Comparison of ENCODE assay signal across 8 cellular contexts in the genomic region with DNA sequence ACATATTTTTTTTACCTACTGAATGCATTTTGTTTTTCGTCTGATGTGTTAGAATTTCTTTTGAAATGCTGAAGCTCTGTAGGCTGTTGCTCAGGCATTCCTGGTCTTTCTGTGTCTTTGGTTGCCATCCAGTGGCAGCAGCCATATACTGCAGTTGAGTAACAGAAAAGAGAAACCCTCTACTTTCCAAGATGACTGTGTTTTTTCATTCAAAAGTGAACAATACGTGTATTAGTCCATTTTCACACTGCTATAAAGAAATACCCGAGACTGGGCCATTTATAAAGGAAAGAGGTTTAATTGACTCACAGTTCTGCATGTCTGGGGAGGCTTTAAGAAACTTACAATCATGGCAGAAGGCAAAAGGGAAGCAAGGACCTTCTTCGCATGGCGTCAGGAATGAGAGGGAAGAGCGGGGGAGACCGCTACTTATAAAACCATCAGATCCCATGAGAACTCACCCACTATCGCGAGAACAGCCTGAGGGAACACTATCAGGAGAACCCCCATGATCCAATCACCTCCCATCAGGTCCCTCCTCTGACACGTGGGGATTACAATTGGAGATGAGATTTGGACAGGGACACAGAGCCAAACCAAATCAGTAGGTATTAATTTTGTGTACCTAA. TPM values are rescaled to one million over a fixed set of nuclear protein-coding genes. Genes with fewer than 3 reads are reported as not detected.
A peak's percentile ranks its signal among the peaks of the same experiment; 100 is the strongest.
DNase-seq lines count a peak whose midpoint lies in the region; ATAC-seq and TF ChIP-seq lines count a peak whose summit lies in the region.

No MANE protein-coding gene starts in this region.

- H3K4me3 ChIP-seq in choroid plexus epithelial cell (ENCODE audit: low read depth, low read length): peak overlapping the region; percentile 49

- DNase-seq in GF-D8 (lab: John Stamatoyannopoulos, UW) (peak; percentile 69), NCI-H2171 treated with DMSO at 0.1 percent for 48 hours (lab: John Stamatoyannopoulos, UW) (peak; percentile 72), WTC11 (ENCODE audit: low spot score) (peak; percentile 60), choroid plexus epithelial cell (ENCODE audit: low read depth) (peak; percentile 91), left lobe of liver (ENCODE audit: low spot score) (peak; percentile 55)
- peak; percentile 28 to 45 (median 40) for DNase-seq in stimulated activated CD4-positive, alpha-beta T cell treated with anti-CD3 and anti-CD28 coated beads, TNF-alpha, amount 100 ng/mL, for 24 hours (ENCODE audit: low read depth in 3 of 3)

- no peaks in the 10 kb centered on the region for H3K36me3 Mint-ChIP-seq in WTC11

- peak overlapping the region; percentile 94 for H3K27ac Mint-ChIP-seq in WTC11

- TF ChIP-seq CTCF in WTC11 (IDR thresholded peaks at IDR 0.05): peak; percentile 31; the same call in 1 of the 2 replicates
- TF ChIP-seq CTCF in choroid plexus epithelial cell (conservative IDR thresholded peaks at IDR 0.05; ENCODE audit: low read depth, low read length): peak; percentile 88

- POLR2A ChIA-PET in WTC11 (lab: Charles Lee): interaction anchor here (0.5 to 0.8 kb wide), 2 partner anchors 73 to 245 kb away, joined by 4 to 8 read pairs; a partner anchor contains a TSS

- peak overlapping the region; percentile 59 for H3K4me3 Mint-ChIP-seq in WTC11

- no peaks in the 10 kb centered on the region for H3K9me3 Mint-ChIP-seq in WTC11

- peaks cover 19% of the 10 kb centered on the region for H3K27me3 Mint-ChIP-seq in WTC11 (ENCODE audit: low read depth)

- H3K4me1 Mint-ChIP-seq in WTC11: peaks cover 24% of the 10 kb centered on the region

- ATAC-seq in HG02642 (IDR thresholded peaks at IDR 0.05; ENCODE audit: poor library complexity, unreplicated experiment) (peak; percentile 43), WTC11 (peak; percentile 61), left lobe of liver (peak; percentile 66), HG03097 (IDR thresholded peaks at IDR 0.05; ENCODE audit: low FRiP score, unreplicated experiment) (no peak)

- CTCF ChIA-PET in WTC11 (lab: Charles Lee): interaction anchor here (0.6 to 2.2 kb wide), 19 partner anchors 8 to 525 kb away, joined by 3 to 27 read pairs (median 4); a partner anchor contains a TSS

TF ChIP-seq in WTC11, 78 proteins besides CTCF, POLR2A, EP300 and RAD21:
- TF ChIP-seq JAZF1 (CRISPR knock-in tag; IDR thresholded peaks at IDR 0.05) (no peak), ZNF396 (CRISPR knock-in tag; IDR thresholded peaks at IDR 0.05; ENCODE audit: borderline replicate concordance) (no peak), GABPB1 (CRISPR knock-in tag; IDR thresholded peaks at IDR 0.05) (no peak), CREM (CRISPR knock-in tag; IDR thresholded peaks at IDR 0.05) (no peak), ZNF232 (CRISPR knock-in tag; IDR thresholded peaks at IDR 0.05) (no peak), ZNF671 (CRISPR knock-in tag; IDR thresholded peaks at IDR 0.05) (no peak), ETV6 (CRISPR knock-in tag; IDR thresholded peaks at IDR 0.05) (0 out of 2 replicates have a peak, but pooled peaks have one; percentile 24), KAT7 (CRISPR knock-in tag; IDR thresholded peaks at IDR 0.05; ENCODE audit: borderline replicate concordance) (no peak)
- TF ChIP-seq, protein P1, sequence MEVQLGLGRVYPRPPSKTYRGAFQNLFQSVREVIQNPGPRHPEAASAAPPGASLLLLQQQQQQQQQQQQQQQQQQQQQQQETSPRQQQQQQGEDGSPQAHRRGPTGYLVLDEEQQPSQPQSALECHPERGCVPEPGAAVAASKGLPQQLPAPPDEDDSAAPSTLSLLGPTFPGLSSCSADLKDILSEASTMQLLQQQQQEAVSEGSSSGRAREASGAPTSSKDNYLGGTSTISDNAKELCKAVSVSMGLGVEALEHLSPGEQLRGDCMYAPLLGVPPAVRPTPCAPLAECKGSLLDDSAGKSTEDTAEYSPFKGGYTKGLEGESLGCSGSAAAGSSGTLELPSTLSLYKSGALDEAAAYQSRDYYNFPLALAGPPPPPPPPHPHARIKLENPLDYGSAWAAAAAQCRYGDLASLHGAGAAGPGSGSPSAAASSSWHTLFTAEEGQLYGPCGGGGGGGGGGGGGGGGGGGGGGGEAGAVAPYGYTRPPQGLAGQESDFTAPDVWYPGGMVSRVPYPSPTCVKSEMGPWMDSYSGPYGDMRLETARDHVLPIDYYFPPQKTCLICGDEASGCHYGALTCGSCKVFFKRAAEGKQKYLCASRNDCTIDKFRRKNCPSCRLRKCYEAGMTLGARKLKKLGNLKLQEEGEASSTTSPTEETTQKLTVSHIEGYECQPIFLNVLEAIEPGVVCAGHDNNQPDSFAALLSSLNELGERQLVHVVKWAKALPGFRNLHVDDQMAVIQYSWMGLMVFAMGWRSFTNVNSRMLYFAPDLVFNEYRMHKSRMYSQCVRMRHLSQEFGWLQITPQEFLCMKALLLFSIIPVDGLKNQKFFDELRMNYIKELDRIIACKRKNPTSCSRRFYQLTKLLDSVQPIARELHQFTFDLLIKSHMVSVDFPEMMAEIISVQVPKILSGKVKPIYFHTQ (CRISPR knock-in tag; IDR thresholded peaks at IDR 0.05): peak; percentile 52; the same call in 1 of the 2 replicates
- TF ChIP-seq, protein P2, sequence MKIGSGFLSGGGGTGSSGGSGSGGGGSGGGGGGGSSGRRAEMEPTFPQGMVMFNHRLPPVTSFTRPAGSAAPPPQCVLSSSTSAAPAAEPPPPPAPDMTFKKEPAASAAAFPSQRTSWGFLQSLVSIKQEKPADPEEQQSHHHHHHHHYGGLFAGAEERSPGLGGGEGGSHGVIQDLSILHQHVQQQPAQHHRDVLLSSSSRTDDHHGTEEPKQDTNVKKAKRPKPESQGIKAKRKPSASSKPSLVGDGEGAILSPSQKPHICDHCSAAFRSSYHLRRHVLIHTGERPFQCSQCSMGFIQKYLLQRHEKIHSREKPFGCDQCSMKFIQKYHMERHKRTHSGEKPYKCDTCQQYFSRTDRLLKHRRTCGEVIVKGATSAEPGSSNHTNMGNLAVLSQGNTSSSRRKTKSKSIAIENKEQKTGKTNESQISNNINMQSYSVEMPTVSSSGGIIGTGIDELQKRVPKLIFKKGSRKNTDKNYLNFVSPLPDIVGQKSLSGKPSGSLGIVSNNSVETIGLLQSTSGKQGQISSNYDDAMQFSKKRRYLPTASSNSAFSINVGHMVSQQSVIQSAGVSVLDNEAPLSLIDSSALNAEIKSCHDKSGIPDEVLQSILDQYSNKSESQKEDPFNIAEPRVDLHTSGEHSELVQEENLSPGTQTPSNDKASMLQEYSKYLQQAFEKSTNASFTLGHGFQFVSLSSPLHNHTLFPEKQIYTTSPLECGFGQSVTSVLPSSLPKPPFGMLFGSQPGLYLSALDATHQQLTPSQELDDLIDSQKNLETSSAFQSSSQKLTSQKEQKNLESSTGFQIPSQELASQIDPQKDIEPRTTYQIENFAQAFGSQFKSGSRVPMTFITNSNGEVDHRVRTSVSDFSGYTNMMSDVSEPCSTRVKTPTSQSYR (CRISPR knock-in tag; IDR thresholded peaks at IDR 0.05): no peak
- TF ChIP-seq, protein P3, sequence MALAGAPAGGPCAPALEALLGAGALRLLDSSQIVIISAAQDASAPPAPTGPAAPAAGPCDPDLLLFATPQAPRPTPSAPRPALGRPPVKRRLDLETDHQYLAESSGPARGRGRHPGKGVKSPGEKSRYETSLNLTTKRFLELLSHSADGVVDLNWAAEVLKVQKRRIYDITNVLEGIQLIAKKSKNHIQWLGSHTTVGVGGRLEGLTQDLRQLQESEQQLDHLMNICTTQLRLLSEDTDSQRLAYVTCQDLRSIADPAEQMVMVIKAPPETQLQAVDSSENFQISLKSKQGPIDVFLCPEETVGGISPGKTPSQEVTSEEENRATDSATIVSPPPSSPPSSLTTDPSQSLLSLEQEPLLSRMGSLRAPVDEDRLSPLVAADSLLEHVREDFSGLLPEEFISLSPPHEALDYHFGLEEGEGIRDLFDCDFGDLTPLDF (CRISPR knock-in tag; IDR thresholded peaks at IDR 0.05): no peak
- TF ChIP-seq, protein P4, sequence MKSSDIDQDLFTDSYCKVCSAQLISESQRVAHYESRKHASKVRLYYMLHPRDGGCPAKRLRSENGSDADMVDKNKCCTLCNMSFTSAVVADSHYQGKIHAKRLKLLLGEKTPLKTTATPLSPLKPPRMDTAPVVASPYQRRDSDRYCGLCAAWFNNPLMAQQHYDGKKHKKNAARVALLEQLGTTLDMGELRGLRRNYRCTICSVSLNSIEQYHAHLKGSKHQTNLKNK (CRISPR knock-in tag; IDR thresholded peaks at IDR 0.05): no peak
- TF ChIP-seq, protein P5, sequence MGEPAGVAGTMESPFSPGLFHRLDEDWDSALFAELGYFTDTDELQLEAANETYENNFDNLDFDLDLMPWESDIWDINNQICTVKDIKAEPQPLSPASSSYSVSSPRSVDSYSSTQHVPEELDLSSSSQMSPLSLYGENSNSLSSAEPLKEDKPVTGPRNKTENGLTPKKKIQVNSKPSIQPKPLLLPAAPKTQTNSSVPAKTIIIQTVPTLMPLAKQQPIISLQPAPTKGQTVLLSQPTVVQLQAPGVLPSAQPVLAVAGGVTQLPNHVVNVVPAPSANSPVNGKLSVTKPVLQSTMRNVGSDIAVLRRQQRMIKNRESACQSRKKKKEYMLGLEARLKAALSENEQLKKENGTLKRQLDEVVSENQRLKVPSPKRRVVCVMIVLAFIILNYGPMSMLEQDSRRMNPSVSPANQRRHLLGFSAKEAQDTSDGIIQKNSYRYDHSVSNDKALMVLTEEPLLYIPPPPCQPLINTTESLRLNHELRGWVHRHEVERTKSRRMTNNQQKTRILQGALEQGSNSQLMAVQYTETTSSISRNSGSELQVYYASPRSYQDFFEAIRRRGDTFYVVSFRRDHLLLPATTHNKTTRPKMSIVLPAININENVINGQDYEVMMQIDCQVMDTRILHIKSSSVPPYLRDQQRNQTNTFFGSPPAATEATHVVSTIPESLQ (CRISPR knock-in tag; IDR thresholded peaks at IDR 0.05): no peak
- TF ChIP-seq, protein P6, sequence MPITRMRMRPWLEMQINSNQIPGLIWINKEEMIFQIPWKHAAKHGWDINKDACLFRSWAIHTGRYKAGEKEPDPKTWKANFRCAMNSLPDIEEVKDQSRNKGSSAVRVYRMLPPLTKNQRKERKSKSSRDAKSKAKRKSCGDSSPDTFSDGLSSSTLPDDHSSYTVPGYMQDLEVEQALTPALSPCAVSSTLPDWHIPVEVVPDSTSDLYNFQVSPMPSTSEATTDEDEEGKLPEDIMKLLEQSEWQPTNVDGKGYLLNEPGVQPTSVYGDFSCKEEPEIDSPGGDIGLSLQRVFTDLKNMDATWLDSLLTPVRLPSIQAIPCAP (CRISPR knock-in tag; IDR thresholded peaks at IDR 0.05): no peak

RNA-seq across cellular contexts. Expression of a gene that starts 4.7 kb away (rescaled TPM):
- total RNA-seq in WTC11 (2021) (29.0 to 40.1 TPM (median 38.3 TPM) in 3 replicates), left lobe of liver (41.6 TPM)

Comparison
In these comparisons a context has a peak if more than half of its experiments do, and no peak if none do; other contexts are left out.
1. DNase-seq: peak in every context shown above with its lines; median percentile 91 in choroid plexus epithelial cell; 72 in NCI-H2171 treated with DMSO at 0.1 percent for 48 hours; 69 in GF-D8; 60 in WTC11; 55 in left lobe of liver; 40 in stimulated activated CD4-positive, alpha-beta T cell treated with anti-CD3 and anti-CD28 coated beads, TNF-alpha, amount 100 ng/mL, for 24 hours.